1 cellular context compared by ENCODE assay signal in the genomic region with DNA sequence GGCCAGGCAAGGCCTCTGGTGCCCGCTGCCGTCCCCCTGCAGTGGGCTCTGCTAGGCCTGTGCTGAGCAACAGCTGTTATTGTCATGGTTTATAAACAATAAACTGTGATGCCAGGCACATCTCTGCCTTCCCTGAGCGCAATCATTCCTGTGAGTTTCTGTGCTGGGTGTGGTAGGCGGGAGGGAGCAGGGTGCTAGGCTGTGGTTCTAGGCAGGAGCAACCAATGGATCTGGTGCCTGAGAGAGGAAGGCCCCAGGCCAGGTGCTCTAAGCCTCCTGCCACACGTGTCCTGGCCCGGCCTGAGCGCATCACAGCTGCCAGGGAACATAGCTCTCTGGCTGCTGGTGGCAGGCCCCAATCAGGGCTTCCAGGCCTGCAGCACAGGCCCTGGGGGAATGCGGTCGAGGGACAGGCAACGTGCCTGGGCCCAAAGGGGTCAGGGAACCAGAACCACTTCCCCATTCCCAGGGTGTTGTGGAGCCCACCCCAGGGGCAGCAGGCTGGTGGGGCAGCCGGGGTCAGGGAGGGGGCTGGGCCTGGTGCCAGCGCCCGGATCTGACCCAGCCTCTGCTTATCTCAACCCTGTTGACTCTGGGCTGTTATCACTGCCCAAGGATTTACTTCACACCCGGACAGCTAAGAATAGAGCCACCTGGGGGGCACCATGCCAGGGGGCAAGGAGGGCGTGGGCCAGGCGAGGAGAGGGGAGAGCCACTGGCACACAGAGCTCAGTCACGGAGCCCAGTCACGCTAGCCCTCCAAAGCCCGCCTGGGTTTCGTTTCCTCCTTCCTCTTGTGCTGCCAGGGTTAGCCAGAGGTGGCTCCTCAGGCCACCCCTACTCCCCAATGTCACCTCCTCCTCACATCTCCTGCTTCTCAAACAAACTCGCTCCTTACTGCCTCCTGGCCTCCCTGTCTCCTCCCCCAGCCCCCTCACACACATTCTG.
TF ChIP-seq lines count a peak whose summit lies in the region.

No MANE protein-coding gene starts in this region.

TF ChIP-seq in IMR-90, 13 proteins besides CTCF, POLR2A, EP300 and RAD21:
- no peak for TF ChIP-seq MXI1 (IDR thresholded peaks at IDR 0.05; ENCODE audit: borderline replicate concordance, low read depth, low read length)
